ENCODE assay signal across 1 cellular context in the genomic region with DNA sequence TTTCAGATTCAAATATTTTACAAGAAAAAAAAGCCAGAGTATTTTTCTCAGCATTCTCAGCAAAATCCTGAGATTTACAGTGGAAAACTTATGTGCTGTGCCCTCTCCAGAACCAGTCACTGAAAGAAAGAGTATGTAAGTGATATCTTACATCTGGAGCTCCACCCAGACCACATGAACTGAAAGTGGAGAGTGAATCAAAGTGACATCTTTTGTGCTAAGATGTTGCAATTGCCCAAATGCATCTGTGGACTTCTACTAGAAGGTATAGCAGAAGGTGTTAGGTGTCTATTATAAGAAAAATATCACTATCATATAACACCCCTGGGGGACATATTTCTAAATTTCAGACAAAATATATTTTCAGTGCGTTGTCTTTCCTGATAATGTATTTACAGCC.
TF ChIP-seq lines count a peak whose summit lies in the region.

No MANE protein-coding gene starts in this region.

TF ChIP-seq in K562, 482 proteins besides CTCF, POLR2A, EP300 and RAD21:
- TF ChIP-seq ZFPM2 (CRISPR knock-in tag; IDR thresholded peaks at IDR 0.05) (no peak), CEBPG (CRISPR knock-in tag; IDR thresholded peaks at IDR 0.05) (no peak), CEBPG (tag; conservative IDR thresholded peaks at IDR 0.05 in 1 of 2, IDR thresholded peaks at IDR 0.05 in 1 of 2) (peak in 1 of 2 experiments; percentile 57; a peak in 2 of 4 replicates), CEBPB (tag; IDR thresholded peaks at IDR 0.05) (0 out of 2 replicates have a peak, but pooled peaks have one; percentile 10)
- TF ChIP-seq, protein P1, sequence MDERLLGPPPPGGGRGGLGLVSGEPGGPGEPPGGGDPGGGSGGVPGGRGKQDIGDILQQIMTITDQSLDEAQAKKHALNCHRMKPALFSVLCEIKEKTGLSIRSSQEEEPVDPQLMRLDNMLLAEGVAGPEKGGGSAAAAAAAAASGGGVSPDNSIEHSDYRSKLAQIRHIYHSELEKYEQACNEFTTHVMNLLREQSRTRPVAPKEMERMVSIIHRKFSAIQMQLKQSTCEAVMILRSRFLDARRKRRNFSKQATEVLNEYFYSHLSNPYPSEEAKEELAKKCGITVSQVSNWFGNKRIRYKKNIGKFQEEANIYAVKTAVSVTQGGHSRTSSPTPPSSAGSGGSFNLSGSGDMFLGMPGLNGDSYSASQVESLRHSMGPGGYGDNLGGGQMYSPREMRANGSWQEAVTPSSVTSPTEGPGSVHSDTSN (CRISPR knock-in tag; IDR thresholded peaks at IDR 0.05; ENCODE audit: low read depth): no peak
- TF ChIP-seq, protein P1 (tag; conservative IDR thresholded peaks at IDR 0.05; ENCODE audit: low read depth): 0 out of 2 replicates have a peak, but pooled peaks have one; percentile 30
